Comparison of ENCODE assay signal across 1 cellular context in the genomic region with DNA sequence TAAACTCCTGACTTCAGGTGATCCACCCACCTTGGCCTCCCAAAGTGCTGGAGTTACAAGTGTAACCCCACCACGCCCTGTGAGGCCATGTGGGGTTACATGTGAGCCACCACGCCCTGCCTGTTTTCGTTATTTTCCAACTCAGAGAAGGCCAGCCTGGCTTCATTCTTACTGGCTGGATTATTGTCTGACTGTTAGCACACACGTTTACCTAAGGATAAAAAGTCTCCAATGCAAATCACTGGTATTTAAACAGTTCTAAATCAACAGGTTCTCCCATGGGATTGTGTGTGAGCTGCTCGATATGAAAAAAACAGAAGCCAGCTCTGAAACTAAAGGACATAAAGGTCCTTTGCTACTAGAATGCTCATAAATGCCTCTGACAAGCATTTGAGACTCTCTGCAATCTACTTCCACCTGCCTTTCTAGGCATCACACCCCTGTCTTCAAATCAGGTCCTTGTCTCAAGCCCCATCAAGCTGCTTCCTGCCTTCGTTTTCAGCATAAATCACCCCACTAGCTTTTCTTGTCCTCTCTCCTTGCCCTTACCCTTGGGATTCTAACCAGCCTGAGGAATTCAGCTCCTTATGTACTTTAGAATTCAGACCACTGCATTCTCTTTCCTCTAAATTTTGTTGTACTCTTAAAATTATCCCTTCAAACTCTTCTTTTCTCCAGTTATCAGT.
TF ChIP-seq lines count a peak whose summit lies in the region.

No MANE protein-coding gene starts in this region.

TF ChIP-seq in GM23338, 12 proteins besides CTCF, POLR2A, EP300 and RAD21 (continued from another document):
- TF ChIP-seq, protein P1, sequence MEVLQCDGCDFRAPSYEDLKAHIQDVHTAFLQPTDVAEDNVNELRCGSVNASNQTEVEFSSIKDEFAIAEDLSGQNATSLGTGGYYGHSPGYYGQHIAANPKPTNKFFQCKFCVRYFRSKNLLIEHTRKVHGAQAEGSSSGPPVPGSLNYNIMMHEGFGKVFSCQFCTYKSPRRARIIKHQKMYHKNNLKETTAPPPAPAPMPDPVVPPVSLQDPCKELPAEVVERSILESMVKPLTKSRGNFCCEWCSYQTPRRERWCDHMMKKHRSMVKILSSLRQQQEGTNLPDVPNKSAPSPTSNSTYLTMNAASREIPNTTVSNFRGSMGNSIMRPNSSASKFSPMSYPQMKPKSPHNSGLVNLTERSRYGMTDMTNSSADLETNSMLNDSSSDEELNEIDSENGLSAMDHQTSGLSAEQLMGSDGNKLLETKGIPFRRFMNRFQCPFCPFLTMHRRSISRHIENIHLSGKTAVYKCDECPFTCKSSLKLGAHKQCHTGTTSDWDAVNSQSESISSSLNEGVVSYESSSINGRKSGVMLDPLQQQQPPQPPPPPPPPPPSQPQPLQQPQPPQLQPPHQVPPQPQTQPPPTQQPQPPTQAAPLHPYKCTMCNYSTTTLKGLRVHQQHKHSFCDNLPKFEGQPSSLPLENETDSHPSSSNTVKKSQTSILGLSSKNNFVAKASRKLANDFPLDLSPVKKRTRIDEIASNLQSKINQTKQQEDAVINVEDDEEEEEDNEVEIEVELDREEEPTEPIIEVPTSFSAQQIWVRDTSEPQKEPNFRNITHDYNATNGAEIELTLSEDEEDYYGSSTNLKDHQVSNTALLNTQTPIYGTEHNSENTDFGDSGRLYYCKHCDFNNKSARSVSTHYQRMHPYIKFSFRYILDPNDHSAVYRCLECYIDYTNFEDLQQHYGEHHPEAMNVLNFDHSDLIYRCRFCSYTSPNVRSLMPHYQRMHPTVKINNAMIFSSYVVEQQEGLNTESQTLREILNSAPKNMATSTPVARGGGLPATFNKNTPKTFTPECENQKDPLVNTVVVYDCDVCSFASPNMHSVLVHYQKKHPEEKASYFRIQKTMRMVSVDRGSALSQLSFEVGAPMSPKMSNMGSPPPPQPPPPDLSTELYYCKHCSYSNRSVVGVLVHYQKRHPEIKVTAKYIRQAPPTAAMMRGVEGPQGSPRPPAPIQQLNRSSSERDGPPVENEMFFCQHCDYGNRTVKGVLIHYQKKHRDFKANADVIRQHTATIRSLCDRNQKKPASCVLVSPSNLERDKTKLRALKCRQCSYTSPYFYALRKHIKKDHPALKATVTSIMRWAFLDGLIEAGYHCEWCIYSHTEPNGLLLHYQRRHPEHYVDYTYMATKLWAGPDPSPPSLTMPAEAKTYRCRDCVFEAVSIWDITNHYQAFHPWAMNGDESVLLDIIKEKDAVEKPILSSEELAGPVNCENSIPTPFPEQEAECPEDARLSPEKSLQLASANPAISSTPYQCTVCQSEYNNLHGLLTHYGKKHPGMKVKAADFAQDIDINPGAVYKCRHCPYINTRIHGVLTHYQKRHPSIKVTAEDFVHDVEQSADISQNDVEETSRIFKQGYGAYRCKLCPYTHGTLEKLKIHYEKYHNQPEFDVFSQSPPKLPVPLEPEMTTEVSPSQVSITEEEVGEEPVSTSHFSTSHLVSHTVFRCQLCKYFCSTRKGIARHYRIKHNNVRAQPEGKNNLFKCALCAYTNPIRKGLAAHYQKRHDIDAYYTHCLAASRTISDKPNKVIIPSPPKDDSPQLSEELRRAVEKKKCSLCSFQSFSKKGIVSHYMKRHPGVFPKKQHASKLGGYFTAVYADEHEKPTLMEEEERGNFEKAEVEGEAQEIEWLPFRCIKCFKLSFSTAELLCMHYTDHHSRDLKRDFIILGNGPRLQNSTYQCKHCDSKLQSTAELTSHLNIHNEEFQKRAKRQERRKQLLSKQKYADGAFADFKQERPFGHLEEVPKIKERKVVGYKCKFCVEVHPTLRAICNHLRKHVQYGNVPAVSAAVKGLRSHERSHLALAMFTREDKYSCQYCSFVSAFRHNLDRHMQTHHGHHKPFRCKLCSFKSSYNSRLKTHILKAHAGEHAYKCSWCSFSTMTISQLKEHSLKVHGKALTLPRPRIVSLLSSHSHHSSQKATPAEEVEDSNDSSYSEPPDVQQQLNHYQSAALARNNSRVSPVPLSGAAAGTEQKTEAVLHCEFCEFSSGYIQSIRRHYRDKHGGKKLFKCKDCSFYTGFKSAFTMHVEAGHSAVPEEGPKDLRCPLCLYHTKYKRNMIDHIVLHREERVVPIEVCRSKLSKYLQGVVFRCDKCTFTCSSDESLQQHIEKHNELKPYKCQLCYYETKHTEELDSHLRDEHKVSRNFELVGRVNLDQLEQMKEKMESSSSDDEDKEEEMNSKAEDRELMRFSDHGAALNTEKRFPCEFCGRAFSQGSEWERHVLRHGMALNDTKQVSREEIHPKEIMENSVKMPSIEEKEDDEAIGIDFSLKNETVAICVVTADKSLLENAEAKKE (CRISPR knock-in tag; IDR thresholded peaks at IDR 0.05) = no peak
- no peak for TF ChIP-seq STAT1 (IDR thresholded peaks at IDR 0.05; ENCODE audit: unreplicated experiment)
- TF ChIP-seq EZH2 (IDR thresholded peaks at IDR 0.05; ENCODE audit: low read depth, unreplicated experiment) = no peak
- no peak for TF ChIP-seq ZNF114 (CRISPR knock-in tag; IDR thresholded peaks at IDR 0.05)
- no peak for TF ChIP-seq EZH2phosphoT487 (IDR thresholded peaks at IDR 0.05; ENCODE audit: unreplicated experiment)
TF ChIP-seq in GM23338: peak in this region for 0.
